Comparison of ENCODE assay signal across 1 cellular context in the genomic region with DNA sequence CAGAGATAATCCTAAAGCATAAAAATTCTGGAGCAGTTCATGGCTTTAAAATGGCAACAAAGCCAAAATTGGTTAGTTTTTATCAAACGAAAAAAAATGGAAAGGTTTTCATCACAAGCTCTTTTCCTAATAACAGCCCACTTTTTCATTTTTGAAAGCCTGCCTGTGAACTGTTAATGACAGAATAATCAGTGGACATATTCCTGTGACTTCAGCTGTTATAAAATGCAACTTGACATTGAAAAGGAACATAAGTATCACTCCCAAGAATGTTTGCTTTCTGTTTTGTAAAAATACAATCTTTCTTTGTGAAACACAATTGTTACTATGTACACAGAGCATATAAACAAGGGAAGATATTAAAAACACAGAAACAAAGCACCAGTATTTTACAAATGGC.
TF ChIP-seq lines count a peak whose summit lies in the region.

No MANE protein-coding gene starts in this region.

TF ChIP-seq in GM12878, 131 proteins besides CTCF, POLR2A, EP300 and RAD21:
- TF ChIP-seq ETV6 (conservative IDR thresholded peaks at IDR 0.05 in 1 of 2, IDR thresholded peaks at IDR 0.05 in 1 of 2; ENCODE audit: borderline replicate concordance in 1 of 2, low read depth in 1 of 2) (no peak), ZNF274 (IDR thresholded peaks at IDR 0.05; ENCODE audit: insufficient read depth, insufficient read length) (no peak), HDAC2 (IDR thresholded peaks at IDR 0.05) (no peak), BRCA1 (IDR thresholded peaks at IDR 0.05; ENCODE audit: low read depth, low read length) (no peak), IRF4 (IDR thresholded peaks at IDR 0.05; ENCODE audit: low read depth, low read length) (no peak), POLR2AphosphoS5 (IDR thresholded peaks at IDR 0.05; ENCODE audit: low read length) (no peak), SUZ12 (IDR thresholded peaks at IDR 0.05; ENCODE audit: unreplicated experiment) (no peak), TBL1XR1 (IDR thresholded peaks at IDR 0.05; ENCODE audit: low read depth, low read length) (no peak), CHD4 (IDR thresholded peaks at IDR 0.05) (no peak)
- TF ChIP-seq, protein P1, sequence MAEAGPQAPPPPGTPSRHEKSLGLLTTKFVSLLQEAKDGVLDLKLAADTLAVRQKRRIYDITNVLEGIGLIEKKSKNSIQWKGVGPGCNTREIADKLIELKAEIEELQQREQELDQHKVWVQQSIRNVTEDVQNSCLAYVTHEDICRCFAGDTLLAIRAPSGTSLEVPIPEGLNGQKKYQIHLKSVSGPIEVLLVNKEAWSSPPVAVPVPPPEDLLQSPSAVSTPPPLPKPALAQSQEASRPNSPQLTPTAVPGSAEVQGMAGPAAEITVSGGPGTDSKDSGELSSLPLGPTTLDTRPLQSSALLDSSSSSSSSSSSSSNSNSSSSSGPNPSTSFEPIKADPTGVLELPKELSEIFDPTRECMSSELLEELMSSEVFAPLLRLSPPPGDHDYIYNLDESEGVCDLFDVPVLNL (IDR thresholded peaks at IDR 0.05; ENCODE audit: low read depth, low read length): no peak
- TF ChIP-seq, protein P2, sequence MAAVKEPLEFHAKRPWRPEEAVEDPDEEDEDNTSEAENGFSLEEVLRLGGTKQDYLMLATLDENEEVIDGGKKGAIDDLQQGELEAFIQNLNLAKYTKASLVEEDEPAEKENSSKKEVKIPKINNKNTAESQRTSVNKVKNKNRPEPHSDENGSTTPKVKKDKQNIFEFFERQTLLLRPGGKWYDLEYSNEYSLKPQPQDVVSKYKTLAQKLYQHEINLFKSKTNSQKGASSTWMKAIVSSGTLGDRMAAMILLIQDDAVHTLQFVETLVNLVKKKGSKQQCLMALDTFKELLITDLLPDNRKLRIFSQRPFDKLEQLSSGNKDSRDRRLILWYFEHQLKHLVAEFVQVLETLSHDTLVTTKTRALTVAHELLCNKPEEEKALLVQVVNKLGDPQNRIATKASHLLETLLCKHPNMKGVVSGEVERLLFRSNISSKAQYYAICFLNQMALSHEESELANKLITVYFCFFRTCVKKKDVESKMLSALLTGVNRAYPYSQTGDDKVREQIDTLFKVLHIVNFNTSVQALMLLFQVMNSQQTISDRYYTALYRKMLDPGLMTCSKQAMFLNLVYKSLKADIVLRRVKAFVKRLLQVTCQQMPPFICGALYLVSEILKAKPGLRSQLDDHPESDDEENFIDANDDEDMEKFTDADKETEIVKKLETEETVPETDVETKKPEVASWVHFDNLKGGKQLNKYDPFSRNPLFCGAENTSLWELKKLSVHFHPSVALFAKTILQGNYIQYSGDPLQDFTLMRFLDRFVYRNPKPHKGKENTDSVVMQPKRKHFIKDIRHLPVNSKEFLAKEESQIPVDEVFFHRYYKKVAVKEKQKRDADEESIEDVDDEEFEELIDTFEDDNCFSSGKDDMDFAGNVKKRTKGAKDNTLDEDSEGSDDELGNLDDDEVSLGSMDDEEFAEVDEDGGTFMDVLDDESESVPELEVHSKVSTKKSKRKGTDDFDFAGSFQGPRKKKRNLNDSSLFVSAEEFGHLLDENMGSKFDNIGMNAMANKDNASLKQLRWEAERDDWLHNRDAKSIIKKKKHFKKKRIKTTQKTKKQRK (IDR thresholded peaks at IDR 0.05; ENCODE audit: low read depth, low read length): no peak
- TF ChIP-seq, protein P3, sequence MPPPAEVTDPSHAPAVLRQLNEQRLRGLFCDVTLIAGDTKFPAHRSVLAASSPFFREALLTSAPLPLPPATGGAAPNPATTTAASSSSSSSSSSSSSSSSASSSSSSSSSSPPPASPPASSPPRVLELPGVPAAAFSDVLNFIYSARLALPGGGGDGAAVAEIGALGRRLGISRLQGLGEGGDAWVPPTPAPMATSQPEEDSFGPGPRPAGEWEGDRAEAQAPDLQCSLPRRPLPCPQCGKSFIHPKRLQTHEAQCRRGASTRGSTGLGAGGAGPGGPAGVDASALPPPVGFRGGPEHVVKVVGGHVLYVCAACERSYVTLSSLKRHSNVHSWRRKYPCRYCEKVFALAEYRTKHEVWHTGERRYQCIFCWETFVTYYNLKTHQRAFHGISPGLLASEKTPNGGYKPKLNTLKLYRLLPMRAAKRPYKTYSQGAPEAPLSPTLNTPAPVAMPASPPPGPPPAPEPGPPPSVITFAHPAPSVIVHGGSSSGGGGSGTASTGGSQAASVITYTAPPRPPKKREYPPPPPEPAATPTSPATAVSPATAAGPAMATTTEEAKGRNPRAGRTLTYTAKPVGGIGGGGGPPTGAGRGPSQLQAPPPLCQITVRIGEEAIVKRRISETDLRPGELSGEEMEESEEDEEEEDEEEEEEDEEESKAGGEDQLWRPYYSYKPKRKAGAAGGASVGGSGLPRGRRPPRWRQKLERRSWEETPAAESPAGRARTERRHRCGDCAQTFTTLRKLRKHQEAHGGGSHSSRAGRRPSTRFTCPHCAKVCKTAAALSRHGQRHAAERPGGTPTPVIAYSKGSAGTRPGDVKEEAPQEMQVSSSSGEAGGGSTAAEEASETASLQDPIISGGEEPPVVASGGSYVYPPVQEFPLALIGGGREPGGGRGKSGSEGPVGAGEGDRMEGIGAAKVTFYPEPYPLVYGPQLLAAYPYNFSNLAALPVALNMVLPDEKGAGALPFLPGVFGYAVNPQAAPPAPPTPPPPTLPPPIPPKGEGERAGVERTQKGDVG (CRISPR knock-in tag; IDR thresholded peaks at IDR 0.05): no peak
- TF ChIP-seq, protein P4, sequence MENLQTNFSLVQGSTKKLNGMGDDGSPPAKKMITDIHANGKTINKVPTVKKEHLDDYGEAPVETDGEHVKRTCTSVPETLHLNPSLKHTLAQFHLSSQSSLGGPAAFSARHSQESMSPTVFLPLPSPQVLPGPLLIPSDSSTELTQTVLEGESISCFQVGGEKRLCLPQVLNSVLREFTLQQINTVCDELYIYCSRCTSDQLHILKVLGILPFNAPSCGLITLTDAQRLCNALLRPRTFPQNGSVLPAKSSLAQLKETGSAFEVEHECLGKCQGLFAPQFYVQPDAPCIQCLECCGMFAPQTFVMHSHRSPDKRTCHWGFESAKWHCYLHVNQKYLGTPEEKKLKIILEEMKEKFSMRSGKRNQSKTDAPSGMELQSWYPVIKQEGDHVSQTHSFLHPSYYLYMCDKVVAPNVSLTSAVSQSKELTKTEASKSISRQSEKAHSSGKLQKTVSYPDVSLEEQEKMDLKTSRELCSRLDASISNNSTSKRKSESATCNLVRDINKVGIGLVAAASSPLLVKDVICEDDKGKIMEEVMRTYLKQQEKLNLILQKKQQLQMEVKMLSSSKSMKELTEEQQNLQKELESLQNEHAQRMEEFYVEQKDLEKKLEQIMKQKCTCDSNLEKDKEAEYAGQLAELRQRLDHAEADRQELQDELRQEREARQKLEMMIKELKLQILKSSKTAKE (IDR thresholded peaks at IDR 0.05; ENCODE audit: low read depth, poor library complexity, severe bottlenecking): no peak
- TF ChIP-seq, protein P5, sequence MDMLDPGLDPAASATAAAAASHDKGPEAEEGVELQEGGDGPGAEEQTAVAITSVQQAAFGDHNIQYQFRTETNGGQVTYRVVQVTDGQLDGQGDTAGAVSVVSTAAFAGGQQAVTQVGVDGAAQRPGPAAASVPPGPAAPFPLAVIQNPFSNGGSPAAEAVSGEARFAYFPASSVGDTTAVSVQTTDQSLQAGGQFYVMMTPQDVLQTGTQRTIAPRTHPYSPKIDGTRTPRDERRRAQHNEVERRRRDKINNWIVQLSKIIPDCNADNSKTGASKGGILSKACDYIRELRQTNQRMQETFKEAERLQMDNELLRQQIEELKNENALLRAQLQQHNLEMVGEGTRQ (IDR thresholded peaks at IDR 0.05; ENCODE audit: borderline replicate concordance, low read depth, low read length): no peak
